In genomic region chr2:86396304-86396785, GRCh38 we compare ENCODE assay signal across 9 cellular contexts. TPM values are rescaled to one million over a fixed set of nuclear protein-coding genes. Genes with fewer than 3 reads are reported as not detected.
DNase-seq lines count a peak whose midpoint lies in the region; ATAC-seq and TF ChIP-seq lines count a peak whose summit lies in the region.
"Had no signal": no experiment of that assay in that cellular context is flagged by ENCODE, and none has a peak within 500 bp of the region (broad histone marks: within the 10 kb centered on the region; RNA-seq: fewer than 3 reads in every experiment).

No MANE protein-coding gene starts in this region.

- CTCF ChIA-PET in Calu3 (lab: Charles Lee) = interaction anchor here (0.6 to 2.5 kb wide), 13 partner anchors 11 to 433 kb away, joined by 3 to 12 read pairs (median 4); partner anchors contain the start of gene KDM3A

- H3K9me3 ChIP-seq in transverse colon = no peaks in the 10 kb centered on the region

- no TSS peak for BruUV-seq in Calu3 (replicated peaks; lab: Mats Ljungman, UMichigan)

- no peaks in the 10 kb centered on the region for H3K27me3 ChIP-seq in transverse colon

- no peaks in the 10 kb centered on the region for H3K36me3 Mint-ChIP-seq in Calu3 (ENCODE audit: insufficient read depth, unreplicated experiment)

- intact Hi-C loops in Calu3 (cut with micrococcal nuclease; ENCODE audit: unreplicated experiment) = loop anchor here (1.0 to 5.0 kb wide), 3 partner anchors 46 to 279 kb away; partner anchors contain the start of gene KDM3A
- intact Hi-C loops in transverse colon (cut with DNase I; ENCODE audit: low total_unique reads) = no loop called here

- peak; percentile 69 for ATAC-seq in SK-N-SH treated with all-trans-retinoic acid at 6 μM for 48 hours
- ATAC-seq in GM21390 (IDR thresholded peaks at IDR 0.05; ENCODE audit: unreplicated experiment) = no peak
- no peak for ATAC-seq in GM19328 (IDR thresholded peaks at IDR 0.05; ENCODE audit: unreplicated experiment)
- ATAC-seq: stimulated activated naive CD8-positive, alpha-beta T cell treated with anti-CD3 and anti-CD28 coated beads, Interleukin-15, amount 100 ng/mL, for 72 hours had no signal

- no peak for TF ChIP-seq EP300 in transverse colon (IDR thresholded peaks at IDR 0.05; ENCODE audit: low read depth)

- H3K36me3 ChIP-seq in transverse colon = no peaks in the 10 kb centered on the region

- DNase-seq in Calu3 = peak; percentile 58
- DNase-seq in HT-29 (ENCODE audit: low spot score) = peak; percentile 48
- DNase-seq in globus pallidus (ENCODE audit: low spot score) = peak; percentile 67
- peak; percentile 24 for DNase-seq in transverse colon
- no peak for DNase-seq in activated CD8-positive, alpha-beta memory T cell treated with anti-CD3 and anti-CD28 coated beads, Interleukin-2, amount 50 U/mL, for 48 hours

- in situ Hi-C loops in transverse colon (cut with MboI; ENCODE audit: low pct_ligation_motif_present in 1 of 4, low pct_unique_long_range_greater_than_20kb in 1 of 4, low sequenced_read_pairs in 3 of 4) = no loop called here

- H3K27ac Mint-ChIP-seq in Calu3 (ENCODE audit: unreplicated experiment) = peak overlapping the region; percentile 5

- no peaks in the 10 kb centered on the region for H3K27me3 Mint-ChIP-seq in Calu3 (ENCODE audit: unreplicated experiment)

- no peak overlapping the region for H3K4me3 ChIP-seq in transverse colon

- H3K4me1 ChIP-seq in transverse colon = peaks cover 4 to 14% (median 12%) of the 10 kb centered on the region in 4 donors

- peaks cover 24% of the 10 kb centered on the region for H3K4me1 Mint-ChIP-seq in Calu3 (ENCODE audit: low read depth, unreplicated experiment)

- no peak overlapping the region for H3K27ac ChIP-seq in transverse colon

- H3K9me3 Mint-ChIP-seq in Calu3 (ENCODE audit: low read depth, unreplicated experiment) = peaks cover 8% of the 10 kb centered on the region
- H3K9me3 Mint-ChIP-seq: stimulated activated naive CD8-positive, alpha-beta T cell treated with anti-CD3 and anti-CD28 coated beads, Interleukin-15, amount 100 ng/mL, for 72 hours had no signal

- peak overlapping the region; percentile 27 for H3K4me3 Mint-ChIP-seq in Calu3 (ENCODE audit: low read depth, unreplicated experiment)
- H3K4me3 Mint-ChIP-seq: stimulated activated naive CD8-positive, alpha-beta T cell treated with anti-CD3 and anti-CD28 coated beads, Interleukin-15, amount 100 ng/mL, for 72 hours had no signal

- TF ChIP-seq POLR2A in transverse colon (IDR thresholded peaks at IDR 0.05) = no peak

- WGBS in transverse colon (ENCODE audit: low coverage in 1 of 2), 2 donors = 60 to 77% methylated on average over 1 to 6 of the region's 6 CpGs

- TF ChIP-seq CTCF in Calu3 (IDR thresholded peaks at IDR 0.05; ENCODE audit: unreplicated experiment) (peak; percentile 33), transverse colon (IDR thresholded peaks at IDR 0.05) (peak in 2 of 5 experiments; percentile 10 to 17)

TF ChIP-seq in SK-N-SH treated with all-trans-retinoic acid at 6 μM for 48 hours, 23 proteins besides CTCF, POLR2A, EP300 and RAD21:
- TF ChIP-seq TOX (CRISPR knock-in tag; IDR thresholded peaks at IDR 0.05; ENCODE audit: borderline replicate concordance) (no peak), ZNF70 (CRISPR knock-in tag; IDR thresholded peaks at IDR 0.05) (no peak), ZNF565 (CRISPR knock-in tag; conservative IDR thresholded peaks at IDR 0.05; ENCODE audit: low read depth) (no peak), TSHZ2 (CRISPR knock-in tag; IDR thresholded peaks at IDR 0.05) (no peak), ARNTL (CRISPR knock-in tag; IDR thresholded peaks at IDR 0.05; ENCODE audit: borderline replicate concordance, low read depth) (no peak), ISL1 (CRISPR knock-in tag; IDR thresholded peaks at IDR 0.05) (no peak), CREB5 (CRISPR knock-in tag; IDR thresholded peaks at IDR 0.05; ENCODE audit: low read depth) (no peak), PPARA (CRISPR knock-in tag; IDR thresholded peaks at IDR 0.05; ENCODE audit: borderline replicate concordance) (no peak), ZC3H10 (CRISPR knock-in tag; IDR thresholded peaks at IDR 0.05) (no peak), CSRNP3 (CRISPR knock-in tag; IDR thresholded peaks at IDR 0.05) (no peak), ZFP30 (CRISPR knock-in tag; IDR thresholded peaks at IDR 0.05) (no peak), PATZ1 (CRISPR knock-in tag; IDR thresholded peaks at IDR 0.05; ENCODE audit: borderline replicate concordance) (no peak), ZFP3 (CRISPR knock-in tag; IDR thresholded peaks at IDR 0.05) (no peak)

RNA-seq across cellular contexts. Expression of gene KDM3A, which starts 44.8 kb away (rescaled TPM):
- total RNA-seq in Calu3 (2022) (35.5 and 37.8 TPM in 2 replicates), transverse colon (100 to 1,000 TPM in 1 of 4 donors, 10 to 100 TPM in 3; 40.4 to 173 (median 55.0) TPM)
- total RNA-seq in HT-29 (2014; rRNA removed; shearing (Covaris generic)) = 14.3 and 14.6 TPM in 2 replicates

RNA-seq across cellular contexts. Expression of gene REEP1, which starts 58.9 kb away (rescaled TPM):
- total RNA-seq in Calu3 (2022) (4.7 and 5.3 TPM in 2 replicates), transverse colon (100 to 1,000 TPM in 1 of 4 donors, 10 to 100 TPM in 3; 14.1 to 196 (median 32.3) TPM)
- 0.13 TPM in 1 of 2 replicates, not detected in the other for total RNA-seq in HT-29 (2014; rRNA removed; shearing (Covaris generic))
